ENCODE assay signal across 8 cellular contexts in the genomic region with DNA sequence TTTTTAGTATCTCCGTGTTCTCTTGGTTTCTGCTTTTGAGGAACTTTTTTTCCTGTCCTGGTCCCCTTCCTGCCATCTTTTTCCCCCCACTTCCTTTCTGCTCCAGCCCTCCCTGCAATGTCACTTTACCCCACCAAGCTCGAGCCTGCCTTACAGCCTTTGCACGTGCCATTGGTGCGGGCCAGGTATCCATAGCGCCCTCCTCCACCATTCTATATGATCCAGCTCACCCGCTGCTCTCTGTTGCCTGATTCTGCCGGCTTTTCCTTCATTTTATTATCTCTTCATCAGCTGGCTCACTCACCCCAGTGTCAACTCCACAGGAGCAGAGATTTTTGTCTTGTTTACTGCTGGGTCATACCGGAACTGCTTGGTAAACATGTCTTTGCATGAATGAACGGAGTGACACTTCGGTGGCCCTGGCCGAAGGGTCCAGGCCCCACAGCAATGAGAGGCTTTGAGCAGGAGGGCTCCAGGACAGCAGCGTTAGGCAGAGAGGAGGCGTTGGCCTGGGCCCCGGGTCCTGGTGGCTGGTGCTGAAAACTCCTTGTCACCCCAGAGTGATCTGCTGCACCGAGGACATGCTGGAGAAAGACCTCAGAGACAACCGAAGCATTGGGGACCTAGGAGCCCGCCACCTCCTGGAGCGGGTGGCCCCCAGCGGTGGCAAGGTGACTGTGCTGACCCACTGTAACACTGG. TPM values are rescaled to one million over a fixed set of nuclear protein-coding genes. Genes with fewer than 3 reads are reported as not detected.
A peak's percentile ranks its signal among the peaks of the same experiment; 100 is the strongest.
DNase-seq lines count a peak whose midpoint lies in the region; ATAC-seq and TF ChIP-seq lines count a peak whose summit lies in the region.

No MANE protein-coding gene starts in this region.

- H3K9me3 Mint-ChIP-seq in activated T-cell treated with anti-CD3 and anti-CD28 coated beads, Interleukin-2, amount 50 U/mL, for 4 hours: no peaks in the 10 kb centered on the region
- no peaks in the 10 kb centered on the region for H3K9me3 Mint-ChIP-seq in activated naive CD8-positive, alpha-beta T cell treated with anti-CD3 and anti-CD28 coated beads for 36 hours

- peak overlapping the region; percentile 90 for H3K4me3 Mint-ChIP-seq in activated T-cell treated with anti-CD3 and anti-CD28 coated beads, Interleukin-2, amount 50 U/mL, for 4 hours
- H3K4me3 Mint-ChIP-seq in activated naive CD8-positive, alpha-beta T cell treated with anti-CD3 and anti-CD28 coated beads for 36 hours: peak overlapping the region; percentile 84

- H3K4me3 ChIP-seq in kidney epithelial cell (ENCODE audit: low read depth, low read length): peak overlapping the region; percentile 89
- H3K4me3 ChIP-seq in tibial artery: peak overlapping the region; percentile 66 to 89

- H3K27ac ChIP-seq in tibial artery: peak overlapping the region; percentile 83 to 84

- H3K36me3 ChIP-seq in kidney epithelial cell (ENCODE audit: control insufficient read depth, insufficient read depth, low read length): peaks cover 3% of the 10 kb centered on the region
- H3K36me3 ChIP-seq in tibial artery: peaks cover 40 to 62% (median 57%) of the 10 kb centered on the region in 3 donors

- TF ChIP-seq CTCF in kidney epithelial cell (IDR thresholded peaks at IDR 0.05; ENCODE audit: insufficient read depth, low read length, poor library complexity, severe bottlenecking) (no peak), tibial artery (IDR thresholded peaks at IDR 0.05) (no peak)

- H3K27me3 ChIP-seq in kidney epithelial cell (ENCODE audit: control insufficient read depth, insufficient read depth, low read length) (no peaks in the 10 kb centered on the region), tibial artery (no peaks in the 10 kb centered on the region)

- H3K9me3 ChIP-seq in tibial artery: no peaks in the 10 kb centered on the region

- no peaks in the 10 kb centered on the region for H3K27me3 Mint-ChIP-seq in activated T-cell treated with anti-CD3 and anti-CD28 coated beads, Interleukin-2, amount 50 U/mL, for 4 hours (ENCODE audit: low read depth)
- H3K27me3 Mint-ChIP-seq in activated naive CD8-positive, alpha-beta T cell treated with anti-CD3 and anti-CD28 coated beads for 36 hours: no peaks in the 10 kb centered on the region

- no peak for DNase-seq in activated T-cell treated with anti-CD3 and anti-CD28 coated beads, Interleukin-2, amount 50 U/mL, for 4 hours
- no peak for DNase-seq in activated T-cell treated with anti-CD3 and anti-CD28 coated beads, Interleukin-2, amount 50 U/mL, for 1 hour
- no peak for DNase-seq in activated naive CD8-positive, alpha-beta T cell treated with anti-CD3 and anti-CD28 coated beads for 36 hours
- DNase-seq in kidney epithelial cell (ENCODE audit: low read depth) (no peak), tibial artery (no peak), H4 (ENCODE audit: low spot score) (no peak)
- DNase-seq in activated CD4-positive, alpha-beta T cell treated with anti-CD3 and anti-CD28 coated beads for 4 hours: no peak

- no peak for ATAC-seq in activated T-cell treated with anti-CD3 and anti-CD28 coated beads, Interleukin-2, amount 50 U/mL, for 4 hours
- ATAC-seq in HG03108 (IDR thresholded peaks at IDR 0.05; ENCODE audit: unreplicated experiment): no peak

- H3K36me3 Mint-ChIP-seq in activated T-cell treated with anti-CD3 and anti-CD28 coated beads, Interleukin-2, amount 50 U/mL, for 4 hours (ENCODE audit: insufficient read depth): peaks cover 9% of the 10 kb centered on the region
- peaks cover 22% of the 10 kb centered on the region for H3K36me3 Mint-ChIP-seq in activated naive CD8-positive, alpha-beta T cell treated with anti-CD3 and anti-CD28 coated beads for 36 hours

- peak overlapping the region; percentile 78 for H3K27ac Mint-ChIP-seq in activated naive CD8-positive, alpha-beta T cell treated with anti-CD3 and anti-CD28 coated beads for 36 hours

- intact Hi-C loops in tibial artery (cut with DNase I; ENCODE audit: low total_unique reads): no loop called here

- peaks cover 0 to 23% (median 16%) of the 10 kb centered on the region in 4 donors for H3K4me1 ChIP-seq in tibial artery

- H3K4me1 Mint-ChIP-seq in activated T-cell treated with anti-CD3 and anti-CD28 coated beads, Interleukin-2, amount 50 U/mL, for 4 hours (ENCODE audit: low read depth): peaks cover 10% of the 10 kb centered on the region
- peaks cover 16% of the 10 kb centered on the region for H3K4me1 Mint-ChIP-seq in activated naive CD8-positive, alpha-beta T cell treated with anti-CD3 and anti-CD28 coated beads for 36 hours

RNA-seq across cellular contexts. Expression of a gene that starts 1.2 kb away (rescaled TPM):
- total RNA-seq in activated T-cell treated with anti-CD3 and anti-CD28 coated beads, Interleukin-2, amount 50 U/mL, for 4 hours: 10 to 100 TPM; 27.1 to 48.8 (median 33.7) TPM
- total RNA-seq in activated naive CD8-positive, alpha-beta T cell treated with anti-CD3 and anti-CD28 coated beads for 36 hours: 10 to 100 TPM; 35.8 to 38.2 TPM
- total RNA-seq in kidney epithelial cell: 25.9 and 32.6 TPM in 2 replicates
- 19.8 and 31.9 TPM in 2 replicates for total RNA-seq in H4 (2014; rRNA removed; shearing (Covaris generic))

RNA-seq across cellular contexts. Expression of a gene that starts 8.7 kb away (rescaled TPM):
- 100 to 1,000 TPM; 158 to 181 (median 167) TPM for total RNA-seq in activated T-cell treated with anti-CD3 and anti-CD28 coated beads, Interleukin-2, amount 50 U/mL, for 4 hours
- 100 to 1,000 TPM; 137 to 141 TPM for total RNA-seq in activated naive CD8-positive, alpha-beta T cell treated with anti-CD3 and anti-CD28 coated beads for 36 hours
- total RNA-seq in kidney epithelial cell: 196 and 203 TPM in 2 replicates
- total RNA-seq in H4 (2014; rRNA removed; shearing (Covaris generic)): 306 and 385 TPM in 2 replicates

RNA-seq across cellular contexts. Expression of a gene that starts 29.7 kb away (rescaled TPM):
- total RNA-seq in activated T-cell treated with anti-CD3 and anti-CD28 coated beads, Interleukin-2, amount 50 U/mL, for 4 hours: 1 to 10 TPM; 3.2 to 5.0 (median 3.7) TPM
- total RNA-seq in activated naive CD8-positive, alpha-beta T cell treated with anti-CD3 and anti-CD28 coated beads for 36 hours: 1 to 10 TPM; 4.3 to 4.4 TPM
- total RNA-seq in kidney epithelial cell: 25.7 and 25.9 TPM in 2 replicates
- total RNA-seq in H4 (2014; rRNA removed; shearing (Covaris generic)): 1.3 and 5.7 TPM in 2 replicates
